ENCODE assay signal across 12 cellular contexts in the genomic region with DNA sequence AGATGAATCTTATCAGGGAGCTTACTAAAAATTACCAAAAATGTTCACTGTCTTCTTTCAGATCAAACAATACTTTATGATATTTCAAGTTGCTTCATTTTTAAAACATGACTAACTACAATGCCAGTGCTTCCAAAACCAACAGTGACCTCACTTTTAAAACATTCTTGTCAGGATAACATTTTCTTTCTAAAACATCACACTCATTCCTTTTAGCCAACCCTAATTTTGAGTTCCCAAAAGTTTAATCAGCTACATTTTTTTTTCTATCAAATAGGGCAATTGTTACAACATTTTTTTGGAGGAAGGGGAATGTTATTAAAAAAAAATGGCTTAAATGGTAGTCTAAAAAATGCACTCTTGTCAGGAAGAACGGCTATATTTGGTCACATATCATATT. TPM values are rescaled to one million over a fixed set of nuclear protein-coding genes. Genes with fewer than 3 reads are reported as not detected.
A peak's percentile ranks its signal among the peaks of the same experiment; 100 is the strongest.
DNase-seq lines count a peak whose midpoint lies in the region; TF ChIP-seq lines count a peak whose summit lies in the region.
"Had no signal": no experiment of that assay in that cellular context is flagged by ENCODE, and none has a peak within 500 bp of the region (broad histone marks: within the 10 kb centered on the region; RNA-seq: fewer than 3 reads in every experiment).

No MANE protein-coding gene starts in this region.

- no peaks in the 10 kb centered on the region for H4K20me1 ChIP-seq in mammary epithelial cell (ENCODE audit: insufficient read depth, low read length)

- POLR2A ChIA-PET in AG04450 (lab: Yijun Ruan, JAX), result interaction anchor here (0.6 to 2.2 kb wide), 9 partner anchors 12 to 331 kb away, joined by 3 to 14 read pairs (median 5); no protein-coding TSS in a partner anchor

- TF ChIP-seq CTCF in AG04450 (IDR thresholded peaks at IDR 0.05; ENCODE audit: low read depth, low read length), result no peak
- no peak for TF ChIP-seq CTCF in mammary epithelial cell (conservative IDR thresholded peaks at IDR 0.05 in 1 of 2, IDR thresholded peaks at IDR 0.05 in 1 of 2; ENCODE audit: extremely low read depth in 1 of 2, insufficient read depth in 1 of 2, low read depth in 1 of 2, low read length in 2 of 2)
- TF ChIP-seq CTCF in kidney epithelial cell (IDR thresholded peaks at IDR 0.05; ENCODE audit: insufficient read depth, low read length, poor library complexity, severe bottlenecking), result no peak

- dilution Hi-C loops in mammary epithelial cell (cut with HindIII; ENCODE audit: low sequenced_read_pairs), result no loop called here

- intact Hi-C loops in mammary epithelial cell (cut with micrococcal nuclease), result no loop called here

- no peak overlapping the region for H2AFZ ChIP-seq in mammary epithelial cell (ENCODE audit: low read depth, low read length)

- CTCF ChIA-PET in AG04450 (lab: Charles Lee) (interaction anchor here (1.2 to 1.3 kb wide), 2 partner anchors 14 to 33 kb away, joined by 3 to 7 read pairs; no protein-coding TSS in a partner anchor), mammary epithelial cell (lab: Charles Lee; ENCODE audit: low non-redundant PET) (no interaction called here)

- WGBS in mammary epithelial cell (ENCODE audit: low coverage, missing lambda C conversion rate), result 31% methylated on average over 1 of the region's 1 CpG

- H3K27ac ChIP-seq in AG04450 (ENCODE audit: low read depth, low read length) (no peak overlapping the region), mammary epithelial cell (ENCODE audit: insufficient read depth, low read depth, low read length) (peak overlapping the region; percentile 31)
- H3K27ac ChIP-seq: cardiac muscle cell had no signal

- no peaks in the 10 kb centered on the region for H3K27me3 ChIP-seq in AG04450 (ENCODE audit: control insufficient read depth, insufficient read depth, low read length)
- H3K27me3 ChIP-seq in mammary epithelial cell (ENCODE audit: insufficient read depth, low read length), result no peaks in the 10 kb centered on the region
- no peaks in the 10 kb centered on the region for H3K27me3 ChIP-seq in kidney epithelial cell (ENCODE audit: control insufficient read depth, insufficient read depth, low read length)
- H3K27me3 ChIP-seq: cardiac muscle cell had no signal

- H3K79me2 ChIP-seq in mammary epithelial cell (ENCODE audit: insufficient read depth, low read length), result no peaks in the 10 kb centered on the region

- H3K4me3 ChIP-seq in AG04450 (ENCODE audit: low read depth, low read length) (no peak overlapping the region), mammary epithelial cell (replicated peaks in 1 of 3; ENCODE audit: insufficient read depth in 1 of 3, low read depth in 2 of 3, low read length in 3 of 3) (no peak overlapping the region), kidney epithelial cell (ENCODE audit: low read depth, low read length) (no peak overlapping the region)
- H3K4me3 ChIP-seq: cardiac muscle cell had no signal

- no peaks in the 10 kb centered on the region for H3K9me3 ChIP-seq in AG04450 (ENCODE audit: control insufficient read depth, insufficient read depth, low read length)
- no peaks in the 10 kb centered on the region for H3K9me3 ChIP-seq in mammary epithelial cell (replicated peaks; ENCODE audit: insufficient read depth, low read length)

- BruUV-seq in mammary epithelial cell (replicated peaks; lab: Mats Ljungman, UMichigan), result no TSS peak

- H3K4me2 ChIP-seq in mammary epithelial cell (ENCODE audit: insufficient read depth, low read depth, low read length), result peak overlapping the region; percentile 65

- in situ Hi-C loops in mammary epithelial cell (cut with MboI; ENCODE audit: low sequenced_read_pairs in 2 of 2), result loop anchor here in 1 of 2 donors (25.0 kb wide), 1 partner anchor 469 kb away; no protein-coding TSS in a partner anchor
- in situ Hi-C loops in G401 (cut with HindIII; ENCODE audit: low sequenced_read_pairs), result no loop called here

- H3K4me1 ChIP-seq in mammary epithelial cell (ENCODE audit: insufficient read depth, low read length), result peaks cover 30% of the 10 kb centered on the region

- H3K9ac ChIP-seq in mammary epithelial cell (ENCODE audit: insufficient read depth, low read length), result no peak overlapping the region

- H3K36me3 ChIP-seq in mammary epithelial cell (ENCODE audit: insufficient read depth, low read length) (peaks cover 2% of the 10 kb centered on the region), kidney epithelial cell (ENCODE audit: control insufficient read depth, insufficient read depth, low read length) (no peaks in the 10 kb centered on the region)
- H3K36me3 ChIP-seq: cardiac muscle cell had no signal

- peak; percentile 67 for DNase-seq in AG04450 (ENCODE audit: low read depth, low spot score)
- peak; percentile 74 for DNase-seq in HS-27A (ENCODE audit: low read depth)
- DNase-seq in mammary epithelial cell, result peak; percentile 56
- DNase-seq in kidney epithelial cell (ENCODE audit: low read depth), result peak; percentile 45
- no peak for DNase-seq in NCI-H524 (lab: John Stamatoyannopoulos, UW)
- DNase-seq in G401 (ENCODE audit: low spot score), result no peak
- no peak for DNase-seq in NCI-H2081 (lab: John Stamatoyannopoulos, UW)
- DNase-seq in amygdala (lab: John Stamatoyannopoulos, UW), result no peak
- DNase-seq: CD8-positive, alpha-beta memory T cell; natural killer cell; NCI-H446 had no signal

RNA-seq across cellular contexts. Expression of a gene that starts 37.3 kb away (rescaled TPM):
- polyA plus RNA-seq in AG04450 (2011; rRNA removed) (1.0 and 1.4 TPM in 2 replicates), mammary epithelial cell (1.4 TPM)
- 1.1 and 1.4 TPM in 2 replicates for polyA minus RNA-seq in AG04450 (2011; rRNA and poly(A)+ RNA removed)
- total RNA-seq in mammary epithelial cell (1 to 10 TPM; 2.7 to 4.5 TPM), kidney epithelial cell (6.7 and 8.8 TPM in 2 replicates)
- polyA minus RNA-seq in mammary epithelial cell, result 7.0 TPM
- 3.1 and 4.5 TPM in 2 replicates for total RNA-seq in G401 (2014; rRNA removed; shearing (Covaris generic))

Comparison
In these comparisons a context has a peak if more than half of its experiments do, and no peak if none do; other contexts are left out.
1. DNase-seq: peak in AG04450 (single experiment), HS-27A (single experiment), mammary epithelial cell (single experiment) and kidney epithelial cell (single experiment); none in NCI-H524 (0 of 2), G401 (single experiment), NCI-H2081 (0 of 2) and amygdala (0 of 56).